In genomic region chr9:127492616-127493015, GRCh38 we compare ENCODE assay signal across 26 cellular contexts. TPM values are rescaled to one million over a fixed set of nuclear protein-coding genes. Genes with fewer than 3 reads are reported as not detected.
DNase-seq lines count a peak whose midpoint lies in the region; ATAC-seq, FAIRE-seq and TF ChIP-seq lines count a peak whose summit lies in the region.
"Had no signal": no experiment of that assay in that cellular context is flagged by ENCODE, and none has a peak within 500 bp of the region (broad histone marks: within the 10 kb centered on the region; RNA-seq: fewer than 3 reads in every experiment).

No MANE protein-coding gene starts in this region.

- no peak for TF ChIP-seq CTCF in astrocyte (IDR thresholded peaks at IDR 0.05; ENCODE audit: insufficient read depth, low read depth, low read length)
- no peak for TF ChIP-seq CTCF in A673 (conservative IDR thresholded peaks at IDR 0.05; ENCODE audit: low read depth, low read length)

- H4K8ac ChIP-seq in mesenchymal stem cell (ENCODE audit: low read length) (no peak overlapping the region), trophoblast cell (ENCODE audit: low read depth, low read length) (no peak overlapping the region)

- peaks cover 20% of the 10 kb centered on the region for H3K36me3 Mint-ChIP-seq in astrocyte (ENCODE audit: low read depth, unreplicated experiment)

- 91% methylated on average over 14 of the region's 14 CpGs for WGBS in mesenchymal stem cell
- no CpG with 5 or more reads among the region's 14 CpGs for WGBS in trophoblast cell (ENCODE audit: extremely low coverage, insufficient coverage, insufficient read length)

- intact Hi-C loops in A673 (cut with micrococcal nuclease; ENCODE audit: unreplicated experiment) = no loop called here

- peaks cover 5% of the 10 kb centered on the region for H3K36me3 ChIP-seq in astrocyte (ENCODE audit: insufficient read depth, low read length)
- peaks cover 72 to 75% of the 10 kb centered on the region in 2 experiments for H3K36me3 ChIP-seq in mesenchymal stem cell (ENCODE audit: control insufficient read depth in 1 of 2, insufficient read depth in 2 of 2, low read depth in 1 of 2, low read length in 2 of 2)
- H3K36me3 ChIP-seq in trophoblast cell (ENCODE audit: control insufficient read depth in 1 of 2, insufficient read depth in 2 of 2, low read length in 2 of 2) = peaks cover 43 to 47% of the 10 kb centered on the region in 2 experiments
- H3K36me3 ChIP-seq in A673 (ENCODE audit: insufficient read depth, low read length, poor library complexity, severe bottlenecking) = peaks cover 14% of the 10 kb centered on the region

- H2BK120ac ChIP-seq in mesenchymal stem cell (ENCODE audit: low read depth, low read length) (no peak overlapping the region), trophoblast cell (ENCODE audit: insufficient read depth, low read length, poor library complexity) (no peak overlapping the region)

- H3K23ac ChIP-seq in mesenchymal stem cell (ENCODE audit: low read length in 2 of 2) (no peak overlapping the region), trophoblast cell (ENCODE audit: low read length) (no peak overlapping the region)

- no peak overlapping the region for H2AFZ ChIP-seq in astrocyte (ENCODE audit: low read depth, low read length)
- no peak overlapping the region for H2AFZ ChIP-seq in mesenchymal stem cell (ENCODE audit: low read depth, low read length)
- no peak overlapping the region for H2AFZ ChIP-seq in trophoblast cell (ENCODE audit: insufficient read depth, low read length, poor library complexity)

- H4K91ac ChIP-seq in mesenchymal stem cell (ENCODE audit: low read length) (no peak overlapping the region), trophoblast cell (ENCODE audit: low read depth, low read length) (no peak overlapping the region)

- H3K14ac ChIP-seq in mesenchymal stem cell (ENCODE audit: low read length in 2 of 2) (no peak overlapping the region), trophoblast cell (ENCODE audit: low read length) (no peak overlapping the region)

- POLR2A ChIA-PET in A673 (lab: Charles Lee; ENCODE audit: low non-redundant PET) = no interaction called here

- H3K4me1 ChIP-seq in astrocyte (ENCODE audit: insufficient read depth, low read length) (peaks cover 17% of the 10 kb centered on the region), mesenchymal stem cell (ENCODE audit: control insufficient read depth, insufficient read depth, low read depth, low read length) (peaks cover 53% of the 10 kb centered on the region), trophoblast cell (ENCODE audit: control insufficient read depth in 1 of 2, insufficient read depth in 2 of 2, low read length in 2 of 2) (peaks cover 0 to 10% of the 10 kb centered on the region in 2 experiments), A673 (ENCODE audit: insufficient read depth, low read length, poor library complexity, severe bottlenecking) (peaks cover 8% of the 10 kb centered on the region)

- H4K20me1 ChIP-seq in astrocyte (ENCODE audit: insufficient read depth, low read length) = peaks cover 27% of the 10 kb centered on the region

- no peaks in the 10 kb centered on the region for H3K9me3 Mint-ChIP-seq in astrocyte (ENCODE audit: unreplicated experiment)
- H3K9me3 Mint-ChIP-seq: CD4-positive, alpha-beta memory T cell; IgD-negative memory B cell had no signal

- H3K27me3 Mint-ChIP-seq in astrocyte (ENCODE audit: low read depth, unreplicated experiment) = no peaks in the 10 kb centered on the region
- H3K27me3 Mint-ChIP-seq: CD4-positive, alpha-beta memory T cell; IgD-negative memory B cell had no signal

- no peak overlapping the region for H2BK15ac ChIP-seq in mesenchymal stem cell (ENCODE audit: low read depth, poor library complexity, severe bottlenecking)

- no peak overlapping the region for H3K4me3 ChIP-seq in astrocyte (ENCODE audit: insufficient read depth, low read depth, low read length)
- H3K4me3 ChIP-seq in mesenchymal stem cell (ENCODE audit: insufficient read depth in 1 of 2, low read depth in 1 of 2, low read length in 2 of 2) = no peak overlapping the region
- peak overlapping the region; percentile 42 for H3K4me3 ChIP-seq in trophoblast cell (ENCODE audit: low read depth, low read length)
- no peak overlapping the region for H3K4me3 ChIP-seq in A673 (ENCODE audit: low read depth, low read length, poor library complexity, severe bottlenecking)
- H3K4me3 ChIP-seq: BLaER1 treated with 17β-estradiol and CSF1 and Interleukin-3, amounts not matched to agents 10 nM and 100 nM; Peyer's patch; SJSA1 had no signal

- H2AK5ac ChIP-seq in mesenchymal stem cell (ENCODE audit: low read length, severe bottlenecking) (peak overlapping the region; percentile 42), trophoblast cell (ENCODE audit: low read length) (no peak overlapping the region)

- H3K27me3 ChIP-seq in astrocyte (ENCODE audit: insufficient read depth, low read length) = no peaks in the 10 kb centered on the region
- no peaks in the 10 kb centered on the region for H3K27me3 ChIP-seq in mesenchymal stem cell (ENCODE audit: control insufficient read depth in 1 of 2, insufficient read depth in 1 of 2, low read length in 2 of 2)
- H3K27me3 ChIP-seq in trophoblast cell (ENCODE audit: insufficient read depth, low read length) = no peaks in the 10 kb centered on the region
- no peaks in the 10 kb centered on the region for H3K27me3 ChIP-seq in A673 (replicated peaks; ENCODE audit: insufficient read depth, low read depth, low read length, poor library complexity)
- H3K27me3 ChIP-seq: BLaER1 treated with 17β-estradiol and CSF1 and Interleukin-3, amounts not matched to agents 10 nM and 100 nM; Peyer's patch; SJSA1 had no signal

- FAIRE-seq in astrocyte (lab: Jason Lieb, UNC) = peak; percentile 56
- FAIRE-seq: G401.6, GM12892, GM18507 had no signal

- CTCF ChIA-PET in A673 (lab: Charles Lee) = interaction anchor here (0.5 kb wide), 1 partner anchor 18 kb away, joined by 5 read pairs; no protein-coding TSS in a partner anchor

- H3K4me3 Mint-ChIP-seq in astrocyte (ENCODE audit: unreplicated experiment) = no peak overlapping the region
- H3K4me3 Mint-ChIP-seq: CD4-positive, alpha-beta memory T cell; IgD-negative memory B cell had no signal

- H3K27ac Mint-ChIP-seq in astrocyte (ENCODE audit: unreplicated experiment) = no peak overlapping the region
- H3K27ac Mint-ChIP-seq: CD4-positive, alpha-beta memory T cell had no signal

- H3K4me2 ChIP-seq in astrocyte (ENCODE audit: low read length) (no peak overlapping the region), mesenchymal stem cell (ENCODE audit: low read length, poor library complexity, severe bottlenecking) (no peak overlapping the region), trophoblast cell (ENCODE audit: low read length) (no peak overlapping the region)
- H3K4me2 ChIP-seq: BLaER1 treated with 17β-estradiol and CSF1 and Interleukin-3, amounts not matched to agents 10 nM and 100 nM had no signal

- H3K4me1 Mint-ChIP-seq in astrocyte (ENCODE audit: low read depth, unreplicated experiment) = peaks cover 12% of the 10 kb centered on the region
- H3K4me1 Mint-ChIP-seq: CD4-positive, alpha-beta memory T cell had no signal

- H3K4ac ChIP-seq in mesenchymal stem cell (ENCODE audit: low read depth in 1 of 2, low read length in 2 of 2) (no peak overlapping the region), trophoblast cell (ENCODE audit: low read depth, low read length) (no peak overlapping the region)

- H3K27ac ChIP-seq in astrocyte (ENCODE audit: low read depth, low read length) = no peak overlapping the region
- H3K27ac ChIP-seq in mesenchymal stem cell (ENCODE audit: low read length, poor library complexity, severe bottlenecking) = no peak overlapping the region
- no peak overlapping the region for H3K27ac ChIP-seq in trophoblast cell (ENCODE audit: low read depth, low read length)
- H3K27ac ChIP-seq in A673 (ENCODE audit: low read depth, low read length, poor library complexity, severe bottlenecking) = no peak overlapping the region
- H3K27ac ChIP-seq: 22Rv1; BLaER1 treated with 17β-estradiol and CSF1 and Interleukin-3, amounts not matched to agents 10 nM and 100 nM; Peyer's patch; SJSA1 had no signal

- H2BK5ac ChIP-seq in mesenchymal stem cell (ENCODE audit: low read depth, low read length, poor library complexity, severe bottlenecking) (no peak overlapping the region), trophoblast cell (ENCODE audit: low read depth, low read length, poor library complexity) (no peak overlapping the region)

- no peak overlapping the region for H2BK12ac ChIP-seq in mesenchymal stem cell (ENCODE audit: low read length in 2 of 2)
- no peak overlapping the region for H2BK12ac ChIP-seq in trophoblast cell (ENCODE audit: low read length)

- H3K9me3 ChIP-seq in astrocyte (ENCODE audit: insufficient read depth, low read depth, low read length) = no peaks in the 10 kb centered on the region
- no peaks in the 10 kb centered on the region for H3K9me3 ChIP-seq in mesenchymal stem cell (ENCODE audit: control insufficient read depth, low read length)
- no peaks in the 10 kb centered on the region for H3K9me3 ChIP-seq in trophoblast cell (ENCODE audit: insufficient read depth, low read depth, low read length)
- H3K9me3 ChIP-seq in A673 (ENCODE audit: low read depth, low read length, poor library complexity, severe bottlenecking) = no peaks in the 10 kb centered on the region
- H3K9me3 ChIP-seq: BLaER1 treated with 17β-estradiol and CSF1 and Interleukin-3, amounts not matched to agents 10 nM and 100 nM; Peyer's patch; SJSA1 had no signal

- H3K18ac ChIP-seq in mesenchymal stem cell (ENCODE audit: low read depth in 1 of 2, low read length in 2 of 2) (no peak overlapping the region), trophoblast cell (ENCODE audit: low read length) (no peak overlapping the region)

- peak; percentile 29 for DNase-seq in NCI-H146 (lab: John Stamatoyannopoulos, UW)
- DNase-seq in NCI-H146 treated with DMSO at 0.1 percent for 48 hours (lab: John Stamatoyannopoulos, UW; ENCODE audit: unreplicated experiment) = no peak
- no peak for DNase-seq in astrocyte (ENCODE audit: low read depth)
- DNase-seq in mesenchymal stem cell = no peak
- DNase-seq in trophoblast cell = no peak
- no peak for DNase-seq in A673 (ENCODE audit: low spot score)
- no peak for DNase-seq in DMS114 treated with DMSO at 0.1 percent for 48 hours (lab: John Stamatoyannopoulos, UW; ENCODE audit: unreplicated experiment)
- DNase-seq: CD4-positive, alpha-beta memory T cell; DMS153; MV-4-11; NCI-H187 treated with DMSO at 0.1 percent for 48 hours; NCI-H2107; NCI-H2227 treated with DMSO at 0.1 percent for 48 hours; NCI-H524; NCI-H774; NK-92 treated with Interleukin-12 subunit alpha and Interleukin-12 subunit beta, amount 100 ng/mL, for 24 hours; Peyer's patch had no signal

- BruUV-seq in A673 (replicated peaks; lab: Mats Ljungman, UMichigan) = no TSS peak

- H3K9ac ChIP-seq in astrocyte (ENCODE audit: low read length) = no peak overlapping the region
- H3K9ac ChIP-seq in mesenchymal stem cell (ENCODE audit: low read length) = no peak overlapping the region
- H3K9ac ChIP-seq in trophoblast cell (ENCODE audit: low read length) = no peak overlapping the region
- H3K9ac ChIP-seq: BLaER1 treated with 17β-estradiol and CSF1 and Interleukin-3, amounts not matched to agents 10 nM and 100 nM had no signal

- H3K79me1 ChIP-seq in mesenchymal stem cell (replicated peaks; ENCODE audit: low read length, poor library complexity, severe bottlenecking) = peaks cover 15% of the 10 kb centered on the region
- no peaks in the 10 kb centered on the region for H3K79me1 ChIP-seq in trophoblast cell (ENCODE audit: low read length)

- no peaks in the 10 kb centered on the region for H3K79me2 ChIP-seq in astrocyte (ENCODE audit: insufficient read depth, low read length)
- no peaks in the 10 kb centered on the region for H3K79me2 ChIP-seq in trophoblast cell (ENCODE audit: control insufficient read depth, insufficient read depth, low read length, poor library complexity)

- ATAC-seq in GM21526 (IDR thresholded peaks at IDR 0.05; ENCODE audit: low FRiP score, unreplicated experiment) = no peak
- ATAC-seq: Right ventricle myocardium inferior had no signal

- H4K12ac ChIP-seq in trophoblast cell (ENCODE audit: low read depth, low read length) = no peak overlapping the region

RNA-seq across cellular contexts. Expression of gene LRSAM1, which starts 41.3 kb away (rescaled TPM):
- total RNA-seq in astrocyte (18.7 and 22.2 TPM in 2 replicates), A673 (2021) (15.8 and 19.5 TPM in 2 replicates)
- polyA plus RNA-seq in mesenchymal stem cell (2013, experiment 1 of 2) = 7.9 TPM
- polyA plus RNA-seq in mesenchymal stem cell (2013, experiment 2 of 2) = 7.2 TPM
- 11.0 and 12.1 TPM in 2 replicates for polyA plus RNA-seq in trophoblast cell (2013)

RNA-seq across cellular contexts. Expression of gene RPL12, which starts 41.4 kb away (rescaled TPM):
- total RNA-seq in astrocyte (1,037 and 1,189 TPM in 2 replicates), A673 (2021) (1,114 and 1,120 TPM in 2 replicates)
- polyA plus RNA-seq in mesenchymal stem cell (2013, experiment 1 of 2) = 2,850 TPM
- 2,702 TPM for polyA plus RNA-seq in mesenchymal stem cell (2013, experiment 2 of 2)
- 2,008 and 2,121 TPM in 2 replicates for polyA plus RNA-seq in trophoblast cell (2013)
